ENCODE assay signal across 2 cellular contexts in the genomic region with DNA sequence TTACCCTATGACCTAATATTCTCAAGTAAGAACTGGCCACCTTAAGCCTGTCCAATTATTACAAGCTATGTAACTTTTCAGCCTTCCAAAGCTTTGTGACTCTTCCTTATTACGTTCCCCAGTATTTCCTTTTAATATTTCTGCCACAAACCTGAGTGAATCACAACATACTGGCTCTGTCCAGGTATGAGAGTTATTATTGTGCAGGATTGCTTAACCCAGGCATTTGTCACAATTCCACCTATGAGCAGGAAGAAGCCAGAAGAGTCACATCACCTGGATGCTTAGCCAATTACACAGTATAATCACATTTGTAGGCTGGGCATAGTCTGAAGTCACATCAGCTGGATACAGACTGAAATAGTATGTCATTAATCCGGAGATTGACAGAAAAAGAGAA. TPM values are rescaled to one million over a fixed set of nuclear protein-coding genes. Genes with fewer than 3 reads are reported as not detected.
"Had no signal": no experiment of that assay in that cellular context is flagged by ENCODE, and none has a peak within 500 bp of the region (broad histone marks: within the 10 kb centered on the region; RNA-seq: fewer than 3 reads in every experiment).

No MANE protein-coding gene starts in this region.

RNA-seq across cellular contexts. Expression of a gene that starts 8.6 kb away (rescaled TPM):
- total RNA-seq: G401, GM12878 had no signal
- polyA plus RNA-seq: GM12878 had no signal
